Comparison of ENCODE assay signal across 29 cellular contexts in genomic region chr2:85704038-85704437, GRCh38. TPM values are rescaled to one million over a fixed set of nuclear protein-coding genes. Genes with fewer than 3 reads are reported as not detected.
DNase-seq lines count a peak whose midpoint lies in the region; ATAC-seq, FAIRE-seq and TF ChIP-seq lines count a peak whose summit lies in the region.
"Had no signal": no experiment of that assay in that cellular context is flagged by ENCODE, and none has a peak within 500 bp of the region (broad histone marks: within the 10 kb centered on the region; RNA-seq: fewer than 3 reads in every experiment).

No MANE protein-coding gene starts in this region.

- CTCF ChIA-PET in activated CD4-positive, alpha-beta T cell treated with anti-CD3 and anti-CD28 coated beads, Interleukin-2, amount 10 ng/mL, durations not matched to agents 7 days and 5 days (lab: Charles Lee), result interaction anchor here (0.7 to 6.0 kb wide), 5 partner anchors 8 to 415 kb away, joined by 3 to 39 read pairs (median 5); no protein-coding TSS in a partner anchor
- CTCF ChIA-PET in activated CD4-positive, alpha-beta T cell treated with anti-CD3 and anti-CD28 coated beads for 36 hours (lab: Charles Lee), result interaction anchor here (0.6 to 6.6 kb wide), 7 partner anchors 7 to 403 kb away, joined by 3 to 53 read pairs (median 4); no protein-coding TSS in a partner anchor
- CTCF ChIA-PET in IMR-90 (lab: Yijun Ruan, JAX), result interaction anchor here (0.6 kb wide), 1 partner anchor 271 kb away, joined by 3 read pairs; no protein-coding TSS in a partner anchor
- CTCF ChIA-PET in K562 (lab: Yijun Ruan, JAX; ENCODE audit: low intra/inter-chr PET ratio), result no interaction called here

- H2AK9ac ChIP-seq in IMR-90 (replicated peaks; ENCODE audit: low read depth, low read length, poor library complexity), result no peak overlapping the region

- no peak overlapping the region for H2BK15ac ChIP-seq in IMR-90 (ENCODE audit: low read depth, low read length)

- H3K14ac ChIP-seq in IMR-90 (replicated peaks; ENCODE audit: low read depth, low read length), result no peak overlapping the region

- H3K9me1 ChIP-seq in IMR-90 (ENCODE audit: insufficient read depth, low read length) (no peaks in the 10 kb centered on the region), K562 (ENCODE audit: control insufficient read depth, insufficient read depth, low read length) (no peaks in the 10 kb centered on the region)

- BruUV-seq in IMR-90 (replicated peaks; lab: Mats Ljungman, UMichigan) (no TSS peak), K562 (replicated peaks; lab: Mats Ljungman, UMichigan) (no TSS peak)

- H3K36me3 ChIP-seq in IMR-90 (ENCODE audit: control insufficient read depth, insufficient read depth, low read length) (no peaks in the 10 kb centered on the region), K562 (ENCODE audit: control insufficient read depth, insufficient read depth, low read length) (no peaks in the 10 kb centered on the region), gastrocnemius medialis (no peaks in the 10 kb centered on the region)
- H3K36me3 ChIP-seq: MG63, neural progenitor cell, thoracic aorta had no signal

- no peak overlapping the region for H3K18ac ChIP-seq in IMR-90 (ENCODE audit: low read depth, low read length)

- TF ChIP-seq RAD21 in IMR-90 (IDR thresholded peaks at IDR 0.05; ENCODE audit: low read length) (no peak), K562 (CRISPR knock-in tag; conservative IDR thresholded peaks at IDR 0.05 in 1 of 2, IDR thresholded peaks at IDR 0.05 in 1 of 2) (no peak)

- peaks cover 2% of the 10 kb centered on the region for H3K36me3 Mint-ChIP-seq in activated CD4-positive, alpha-beta T cell treated with anti-CD3 and anti-CD28 coated beads, Interleukin-2, amount 10 ng/mL, durations not matched to agents 7 days and 5 days (ENCODE audit: low read depth)
- no peaks in the 10 kb centered on the region for H3K36me3 Mint-ChIP-seq in activated CD4-positive, alpha-beta T cell treated with anti-CD3 and anti-CD28 coated beads for 36 hours (ENCODE audit: low read depth)
- H3K36me3 Mint-ChIP-seq: neural progenitor cell had no signal

- H4K20me1 ChIP-seq in IMR-90 (ENCODE audit: insufficient read depth, low read length) (peaks cover 2% of the 10 kb centered on the region; the same call in 1 of the 2 replicates), K562 (replicated peaks; ENCODE audit: control insufficient read depth, insufficient read depth, low read length) (no peaks in the 10 kb centered on the region)

- WGBS in IMR-90 (ENCODE audit: extremely low coverage in 2 of 2, insufficient read length in 1 of 2), 2 experiments, result 80% methylated on average over 1 of the region's 3 CpGs; no CpG with 5 or more reads in 1 of the 2 experiments
- WGBS in K562 (ENCODE audit: insufficient coverage, low coverage, missing lambda C conversion rate), result 11% methylated on average over 2 of the region's 3 CpGs

- TF ChIP-seq CTCF in IMR-90 (conservative IDR thresholded peaks at IDR 0.05; ENCODE audit: low read depth, low read length) (no peak), K562 (IDR thresholded peaks at IDR 0.05 in 2 of 3, conservative IDR thresholded peaks at IDR 0.05 in 1 of 3; ENCODE audit: insufficient read depth in 2 of 3, low read depth in 1 of 3, low read length in 3 of 3) (no peak), gastrocnemius medialis (IDR thresholded peaks at IDR 0.05 in 4 of 5, conservative IDR thresholded peaks at IDR 0.05 in 1 of 5) (no peak)

- POLR2A ChIA-PET in activated CD4-positive, alpha-beta T cell treated with anti-CD3 and anti-CD28 coated beads, Interleukin-2, amount 10 ng/mL, durations not matched to agents 7 days and 5 days (lab: Charles Lee), result no interaction called here
- POLR2A ChIA-PET in activated CD4-positive, alpha-beta T cell treated with anti-CD3 and anti-CD28 coated beads for 36 hours (lab: Charles Lee), result no interaction called here
- POLR2A ChIA-PET in IMR-90 (lab: Charles Lee; ENCODE audit: unreplicated experiment) (no interaction called here), K562 (lab: Yijun Ruan, JAX) (no interaction called here)

- H3K4me2 ChIP-seq in IMR-90 (ENCODE audit: low read depth, low read length), result no peak overlapping the region
- H3K4me2 ChIP-seq in K562 (ENCODE audit: insufficient read depth, low read length), result no peak overlapping the region
- H3K4me2 ChIP-seq: GM23338, hepatocyte, neural progenitor cell had no signal

- TF ChIP-seq EP300 in K562 (IDR thresholded peaks at IDR 0.05; ENCODE audit: low read length), result no peak

- H3K4ac ChIP-seq in IMR-90 (ENCODE audit: low read depth, low read length), result no peak overlapping the region

- H3K4me1 ChIP-seq in IMR-90 (ENCODE audit: control insufficient read depth, insufficient read depth, low read length) (peaks cover 18% of the 10 kb centered on the region), K562 (replicated peaks in 1 of 2; ENCODE audit: control insufficient read depth in 2 of 2, insufficient read depth in 2 of 2, low read length in 2 of 2) (peaks cover 0 to 17% of the 10 kb centered on the region in 2 experiments; a peak in 3 of 5 replicates), gastrocnemius medialis (peaks cover 47 to 51% of the 10 kb centered on the region in 2 donors)
- H3K4me1 ChIP-seq: neural progenitor cell had no signal

- no peaks in the 10 kb centered on the region for H3K79me2 ChIP-seq in K562 (ENCODE audit: control insufficient read depth, insufficient read depth, low read length)
- H3K79me2 ChIP-seq: hepatocyte had no signal

- no peak overlapping the region for H3K23ac ChIP-seq in IMR-90 (ENCODE audit: low read depth, low read length)

- dilution Hi-C loops in IMR-90 (cut with HindIII; ENCODE audit: low sequenced_read_pairs, unreplicated experiment), result no loop called here

- H3K27me3 ChIP-seq in IMR-90 (ENCODE audit: control insufficient read depth, insufficient read depth, low read length) (no peaks in the 10 kb centered on the region), K562 (ENCODE audit: control insufficient read depth in 2 of 2, insufficient read depth in 2 of 2, low read length in 2 of 2) (peaks cover 0 to 9% of the 10 kb centered on the region in 2 experiments; a peak in 2 of 5 replicates), gastrocnemius medialis (no peaks in the 10 kb centered on the region)
- H3K27me3 ChIP-seq: hepatocyte, MG63 had no signal

- H3K4me1 Mint-ChIP-seq in activated CD4-positive, alpha-beta T cell treated with anti-CD3 and anti-CD28 coated beads, Interleukin-2, amount 10 ng/mL, durations not matched to agents 7 days and 5 days, result peaks cover 50% of the 10 kb centered on the region
- peaks cover 29% of the 10 kb centered on the region for H3K4me1 Mint-ChIP-seq in activated CD4-positive, alpha-beta T cell treated with anti-CD3 and anti-CD28 coated beads for 36 hours

- DNase-seq in activated CD4-positive, alpha-beta T cell treated with anti-CD3 and anti-CD28 coated beads, Interleukin-2, amount 10 ng/mL, durations not matched to agents 7 days and 5 days, result no peak
- DNase-seq in activated CD4-positive, alpha-beta T cell treated with anti-CD3 and anti-CD28 coated beads for 36 hours, result no peak
- DNase-seq in IMR-90 (no peak), K562 (ENCODE audit: extremely low read depth in 1 of 4, low spot score in 3 of 4) (no peak), gastrocnemius medialis (no peak), COLO829 (ENCODE audit: low spot score) (no peak), hepatic stellate cell (ENCODE audit: low spot score) (no peak), HTR-8/SVneo (ENCODE audit: insufficient read length, low spot score) (no peak)
- DNase-seq: activated naive CD4-positive, alpha-beta T cell treated with anti-CD3 and anti-CD28 coated beads for 36 hours; cerebellar nuclear complex; EL; erythroblast; foreskin fibroblast; MG63; mucosa of descending colon; NCI-H1436 treated with DMSO at 0.1 percent for 48 hours; NCI-H510A; NK-92 treated with Interleukin-12 subunit alpha and Interleukin-12 subunit beta, amount 100 ng/mL, for 24 hours; psoas muscle; SHP77 treated with DMSO at 0.1 percent for 48 hours had no signal

- no peak overlapping the region for H4K91ac ChIP-seq in IMR-90 (ENCODE audit: insufficient read depth, low read depth, low read length)

- peaks cover 23% of the 10 kb centered on the region for H3K27me3 Mint-ChIP-seq in activated CD4-positive, alpha-beta T cell treated with anti-CD3 and anti-CD28 coated beads, Interleukin-2, amount 10 ng/mL, durations not matched to agents 7 days and 5 days
- H3K27me3 Mint-ChIP-seq in activated CD4-positive, alpha-beta T cell treated with anti-CD3 and anti-CD28 coated beads for 36 hours, result peaks cover 7% of the 10 kb centered on the region

- no peaks in the 10 kb centered on the region for H3K79me1 ChIP-seq in IMR-90 (ENCODE audit: low read depth in 1 of 2, low read length in 2 of 2)

- TF ChIP-seq POLR2A in IMR-90 (IDR thresholded peaks at IDR 0.05; ENCODE audit: low read depth, low read length) (no peak), K562 (conservative IDR thresholded peaks at IDR 0.05) (no peak), gastrocnemius medialis (IDR thresholded peaks at IDR 0.05) (no peak)

- peak overlapping the region; percentile 45; the same call in 1 of the 2 replicates for H2BK120ac ChIP-seq in IMR-90 (ENCODE audit: low read depth, low read length)

- ATAC-seq in activated CD4-positive, alpha-beta T cell treated with anti-CD3 and anti-CD28 coated beads for 36 hours, result no peak
- ATAC-seq in IMR-90 (ENCODE audit: low read depth), result no peak
- no peak for ATAC-seq in K562
- ATAC-seq in gastrocnemius medialis, result no peak
- ATAC-seq: GM23338, psoas muscle had no signal

- peak overlapping the region; percentile 14 for H3K27ac Mint-ChIP-seq in activated CD4-positive, alpha-beta T cell treated with anti-CD3 and anti-CD28 coated beads, Interleukin-2, amount 10 ng/mL, durations not matched to agents 7 days and 5 days
- H3K27ac Mint-ChIP-seq in activated CD4-positive, alpha-beta T cell treated with anti-CD3 and anti-CD28 coated beads for 36 hours, result no peak overlapping the region
- H3K27ac Mint-ChIP-seq: activated naive CD4-positive, alpha-beta T cell treated with anti-CD3 and anti-CD28 coated beads for 36 hours; GM23338; neural progenitor cell had no signal

- H3K9ac ChIP-seq in IMR-90 (ENCODE audit: low read depth, low read length) (no peak overlapping the region), K562 (ENCODE audit: insufficient read depth in 1 of 2, low read depth in 2 of 2, low read length in 2 of 2) (no peak overlapping the region)
- H3K9ac ChIP-seq: neural progenitor cell had no signal

- H3K4me3 ChIP-seq in IMR-90 (ENCODE audit: insufficient read depth, low read depth, low read length) (no peak overlapping the region), K562 (no peak overlapping the region), gastrocnemius medialis (no peak overlapping the region)
- H3K4me3 ChIP-seq: GM23338, hepatocyte, MG63, mucosa of descending colon, neural progenitor cell, psoas muscle, thoracic aorta had no signal

- H4K5ac ChIP-seq in IMR-90 (ENCODE audit: low read depth, low read length), result no peak overlapping the region

- H3K27ac ChIP-seq in IMR-90 (ENCODE audit: insufficient read depth, low read length) (no peak overlapping the region), K562 (ENCODE audit: extremely low read depth, low read depth, low read length) (no peak overlapping the region), gastrocnemius medialis (peak overlapping the region in 3 of 4 donors; percentile 32 to 97 (median 95))
- H3K27ac ChIP-seq: hepatocyte, neural progenitor cell had no signal

- H2BK20ac ChIP-seq in IMR-90 (ENCODE audit: low read depth, low read length), result no peak overlapping the region

- FAIRE-seq in K562 (lab: Jason Lieb, UNC) (no peak), HTR-8/SVneo (lab: Jason Lieb, UNC) (no peak)
- FAIRE-seq: A204.1, D721Med had no signal

- no peak overlapping the region for H3K4me3 Mint-ChIP-seq in activated CD4-positive, alpha-beta T cell treated with anti-CD3 and anti-CD28 coated beads, Interleukin-2, amount 10 ng/mL, durations not matched to agents 7 days and 5 days
- no peak overlapping the region for H3K4me3 Mint-ChIP-seq in activated CD4-positive, alpha-beta T cell treated with anti-CD3 and anti-CD28 coated beads for 36 hours
- H3K4me3 Mint-ChIP-seq: activated naive CD4-positive, alpha-beta T cell treated with anti-CD3 and anti-CD28 coated beads for 36 hours; GM23338; neural progenitor cell had no signal

- no peak overlapping the region for H2AK5ac ChIP-seq in IMR-90 (ENCODE audit: low read depth, low read length)

- intact Hi-C loops in activated CD4-positive, alpha-beta T cell treated with anti-CD3 and anti-CD28 coated beads for 36 hours (cut with DNase I, micrococcal nuclease), result no loop called here
- intact Hi-C loops in IMR-90 (cut with micrococcal nuclease) (no loop called here), K562 (cut with micrococcal nuclease) (no loop called here), gastrocnemius medialis (cut with DNase I; ENCODE audit: low total_unique reads) (no loop called here)

- no peaks in the 10 kb centered on the region for H3K9me3 Mint-ChIP-seq in activated CD4-positive, alpha-beta T cell treated with anti-CD3 and anti-CD28 coated beads, Interleukin-2, amount 10 ng/mL, durations not matched to agents 7 days and 5 days
- H3K9me3 Mint-ChIP-seq in activated CD4-positive, alpha-beta T cell treated with anti-CD3 and anti-CD28 coated beads for 36 hours (ENCODE audit: low read depth), result no peaks in the 10 kb centered on the region
- H3K9me3 Mint-ChIP-seq: activated naive CD4-positive, alpha-beta T cell treated with anti-CD3 and anti-CD28 coated beads for 36 hours; GM23338; neural progenitor cell had no signal

- no peak overlapping the region for H3K56ac ChIP-seq in IMR-90 (ENCODE audit: extremely low read depth, insufficient read depth, low read length)

- no peak overlapping the region for H2BK5ac ChIP-seq in IMR-90 (ENCODE audit: low read depth, low read length, poor library complexity, severe bottlenecking)

- in situ Hi-C loops in IMR-90 (cut with MboI; ENCODE audit: low sequenced_read_pairs), result no loop called here
- in situ Hi-C loops in K562 (cut with MboI), result no loop called here
- in situ Hi-C loops in gastrocnemius medialis (cut with MboI; ENCODE audit: low sequenced_read_pairs in 4 of 4), result no loop called here

- no peaks in the 10 kb centered on the region for H3K9me3 ChIP-seq in IMR-90 (ENCODE audit: control insufficient read depth, insufficient read depth, low read length)
- no peaks in the 10 kb centered on the region for H3K9me3 ChIP-seq in K562 (replicated peaks; ENCODE audit: control insufficient read depth, insufficient read depth, low read depth, low read length)
- no peaks in the 10 kb centered on the region for H3K9me3 ChIP-seq in gastrocnemius medialis
- H3K9me3 ChIP-seq: mucosa of descending colon, psoas muscle, thoracic aorta had no signal

- H4K8ac ChIP-seq in IMR-90 (ENCODE audit: low read depth in 2 of 2, low read length in 2 of 2), result no peak overlapping the region

- H2AFZ ChIP-seq in IMR-90 (replicated peaks; ENCODE audit: low read length, poor library complexity) (no peak overlapping the region), K562 (ENCODE audit: low read depth, low read length) (no peak overlapping the region)
- H2AFZ ChIP-seq: GM23338, hepatocyte, neural progenitor cell had no signal

RNA-seq across cellular contexts. Expression of gene GNLY, which starts 9.9 kb away (rescaled TPM):
- total RNA-seq in activated CD4-positive, alpha-beta T cell treated with anti-CD3 and anti-CD28 coated beads, Interleukin-2, amount 10 ng/mL, durations not matched to agents 7 days and 5 days, result 10 to 100 TPM; 72.9 to 75.5 TPM
- 10 to 100 TPM; 18.9 to 21.6 TPM for total RNA-seq in activated CD4-positive, alpha-beta T cell treated with anti-CD3 and anti-CD28 coated beads for 36 hours
- total RNA-seq in IMR-90 (2012; rRNA removed) (not detected in 2 replicates), K562 (2014; rRNA removed) (not detected in 2 replicates), K562 (2014; rRNA removed; fragmentation: Illumina TruSeq; extraction: Trizol) (not detected in 2 replicates), K562 (2015; rRNA removed; fragmentation: Illumina TruSeq; extraction: Trizol) (not detected in 2 replicates), K562 (2021) (not detected in 2 replicates), gastrocnemius medialis (10 to 100 TPM in 2 of 4 donors, 1 to 10 TPM in 2; 3.6 to 36.1 (median 12.0) TPM)
- polyA plus RNA-seq in IMR-90 (2012; rRNA removed) (not detected in 2 replicates), K562 (2011; rRNA removed) (not detected in 2 replicates), K562 (2014; fragmentation: Illumina TruSeq; extraction: Trizol) (not detected in 2 replicates), K562 (2014; fragmentation: Nextera tagmentation; extraction: Ambion mirVana) (not detected), K562 (2014; rRNA removed) (not detected in 2 replicates)
- not detected in 2 replicates for polyA plus RNA-seq in IMR-90 (2012; cell fraction: cytosol; rRNA removed)
- polyA plus RNA-seq in IMR-90 (2012; cell fraction: nucleus; rRNA removed; ENCODE audit: low replicate concordance), result 0.13 and 0.24 TPM in 2 replicates
- 0.21 TPM in 1 of 2 replicates, not detected in the other for total RNA-seq in K562 (2011; cell fraction: chromatin; rRNA removed; ENCODE audit: low replicate concordance)
- not detected in 2 replicates for total RNA-seq in K562 (2011; cell fraction: nucleolus; rRNA removed)
- total RNA-seq in K562 (2011; cell fraction: nucleoplasm; rRNA removed), result 0.99 TPM in 1 of 2 replicates, not detected in the other
- polyA plus RNA-seq in K562 (2011; cell fraction: cytosol; rRNA removed), result 0.03 TPM in 1 of 2 replicates, not detected in the other
- 0.06 TPM in 1 of 2 replicates, not detected in the other for polyA plus RNA-seq in K562 (2011; cell fraction: nucleus; rRNA removed)
- polyA plus RNA-seq in K562 (2012), result 0.37 TPM in 1 of 2 replicates, not detected in the other
- not detected in 2 replicates for polyA minus RNA-seq in K562 (2011; rRNA and poly(A)+ RNA removed)
- not detected in 2 replicates for polyA minus RNA-seq in K562 (2011; cell fraction: cytosol; rRNA and poly(A)+ RNA removed)
- polyA minus RNA-seq in K562 (2011; cell fraction: nucleus; rRNA and poly(A)+ RNA removed), result not detected in 2 replicates
- total RNA-seq: GM23338, hepatocyte, skeletal muscle tissue had no signal
- polyA plus RNA-seq: BJ, GM23338, hepatocyte had no signal

RNA-seq across cellular contexts. Expression of gene SFTPB, which starts 36.0 kb away (rescaled TPM):
- total RNA-seq in activated CD4-positive, alpha-beta T cell treated with anti-CD3 and anti-CD28 coated beads, Interleukin-2, amount 10 ng/mL, durations not matched to agents 7 days and 5 days, result not detected
- total RNA-seq in activated CD4-positive, alpha-beta T cell treated with anti-CD3 and anti-CD28 coated beads for 36 hours, result not detected
- total RNA-seq in IMR-90 (2012; rRNA removed), result not detected in 2 replicates
- not detected in 2 replicates for polyA plus RNA-seq in IMR-90 (2012; rRNA removed)
- 0.07 TPM in 1 of 2 replicates, not detected in the other for polyA plus RNA-seq in IMR-90 (2012; cell fraction: cytosol; rRNA removed)
- polyA plus RNA-seq in IMR-90 (2012; cell fraction: nucleus; rRNA removed; ENCODE audit: low replicate concordance), result not detected in 2 replicates
- not detected in 2 replicates for total RNA-seq in K562 (2011; cell fraction: chromatin; rRNA removed; ENCODE audit: low replicate concordance)
- total RNA-seq in K562 (2011; cell fraction: nucleolus; rRNA removed), result not detected in 2 replicates
- total RNA-seq in K562 (2011; cell fraction: nucleoplasm; rRNA removed), result not detected in 2 replicates
- total RNA-seq in K562 (2014; rRNA removed), result not detected in 2 replicates
- total RNA-seq in K562 (2014; rRNA removed; fragmentation: Illumina TruSeq; extraction: Trizol), result not detected in 2 replicates
- total RNA-seq in K562 (2015; rRNA removed; fragmentation: Illumina TruSeq; extraction: Trizol), result not detected in 2 replicates
- total RNA-seq in K562 (2021), result 7.0 and 8.5 TPM in 2 replicates
- polyA plus RNA-seq in K562 (2011; rRNA removed), result not detected in 2 replicates
- not detected in 2 replicates for polyA plus RNA-seq in K562 (2011; cell fraction: cytosol; rRNA removed)
- not detected in 2 replicates for polyA plus RNA-seq in K562 (2011; cell fraction: nucleus; rRNA removed)
- polyA plus RNA-seq in K562 (2012), result not detected in 2 replicates
- not detected in 2 replicates for polyA plus RNA-seq in K562 (2014; fragmentation: Illumina TruSeq; extraction: Trizol)
- polyA plus RNA-seq in K562 (2014; fragmentation: Nextera tagmentation; extraction: Ambion mirVana), result under 1 TPM in 1 of 2 experiments, not detected in 1; 0.03 TPM
- polyA plus RNA-seq in K562 (2014; rRNA removed), result not detected in 2 replicates
- not detected in 2 replicates for polyA minus RNA-seq in K562 (2011; rRNA and poly(A)+ RNA removed)
- not detected in 2 replicates for polyA minus RNA-seq in K562 (2011; cell fraction: cytosol; rRNA and poly(A)+ RNA removed)
- not detected in 2 replicates for polyA minus RNA-seq in K562 (2011; cell fraction: nucleus; rRNA and poly(A)+ RNA removed)
- not detected for total RNA-seq in gastrocnemius medialis
- total RNA-seq: activated naive CD4-positive, alpha-beta T cell treated with anti-CD3 and anti-CD28 coated beads for 36 hours; GM23338; liver; skeletal muscle tissue; thoracic aorta had no signal
- polyA plus RNA-seq: BJ, liver had no signal

RNA-seq across cellular contexts. Expression of gene ATOH8, which starts 49.8 kb away (rescaled TPM):
- under 1 TPM; 0.10 to 0.12 TPM for total RNA-seq in activated CD4-positive, alpha-beta T cell treated with anti-CD3 and anti-CD28 coated beads, Interleukin-2, amount 10 ng/mL, durations not matched to agents 7 days and 5 days
- not detected for total RNA-seq in activated CD4-positive, alpha-beta T cell treated with anti-CD3 and anti-CD28 coated beads for 36 hours
- 7.8 and 7.9 TPM in 2 replicates for total RNA-seq in IMR-90 (2012; rRNA removed)
- polyA plus RNA-seq in IMR-90 (2012; rRNA removed), result 9.0 and 11.2 TPM in 2 replicates
- 6.2 and 7.6 TPM in 2 replicates for polyA plus RNA-seq in IMR-90 (2012; cell fraction: cytosol; rRNA removed)
- polyA plus RNA-seq in IMR-90 (2012; cell fraction: nucleus; rRNA removed; ENCODE audit: low replicate concordance), result 5.0 and 13.0 TPM in 2 replicates
- total RNA-seq in K562 (2011; cell fraction: chromatin; rRNA removed; ENCODE audit: low replicate concordance), result not detected in 2 replicates
- total RNA-seq in K562 (2011; cell fraction: nucleolus; rRNA removed), result not detected in 2 replicates
- total RNA-seq in K562 (2011; cell fraction: nucleoplasm; rRNA removed), result not detected in 2 replicates
- not detected in 2 replicates for total RNA-seq in K562 (2014; rRNA removed)
- total RNA-seq in K562 (2014; rRNA removed; fragmentation: Illumina TruSeq; extraction: Trizol), result not detected in 2 replicates
- not detected in 2 replicates for total RNA-seq in K562 (2015; rRNA removed; fragmentation: Illumina TruSeq; extraction: Trizol)
- not detected in 2 replicates for total RNA-seq in K562 (2021)
- not detected in 2 replicates for polyA plus RNA-seq in K562 (2011; rRNA removed)
- polyA plus RNA-seq in K562 (2011; cell fraction: cytosol; rRNA removed), result not detected in 2 replicates
- polyA plus RNA-seq in K562 (2011; cell fraction: nucleus; rRNA removed), result not detected in 2 replicates
- polyA plus RNA-seq in K562 (2012), result not detected in 2 replicates
- not detected in 2 replicates for polyA plus RNA-seq in K562 (2014; fragmentation: Illumina TruSeq; extraction: Trizol)
- not detected for polyA plus RNA-seq in K562 (2014; fragmentation: Nextera tagmentation; extraction: Ambion mirVana)
- not detected in 2 replicates for polyA plus RNA-seq in K562 (2014; rRNA removed)
- polyA minus RNA-seq in K562 (2011; rRNA and poly(A)+ RNA removed), result not detected in 2 replicates
- not detected in 2 replicates for polyA minus RNA-seq in K562 (2011; cell fraction: cytosol; rRNA and poly(A)+ RNA removed)
- not detected in 2 replicates for polyA minus RNA-seq in K562 (2011; cell fraction: nucleus; rRNA and poly(A)+ RNA removed)
- total RNA-seq in gastrocnemius medialis, result 100 to 1,000 TPM; 122 to 266 (median 150) TPM
- total RNA-seq: activated naive CD4-positive, alpha-beta T cell treated with anti-CD3 and anti-CD28 coated beads for 36 hours had no signal

Comparison
In these comparisons a context has a peak if more than half of its experiments do, and no peak if none do; other contexts are left out.
1. H3K27ac ChIP-seq: peak in gastrocnemius medialis (3 of 4); none in IMR-90 (single experiment) and K562 (single experiment).
2. RNA of gene ATOH8, which starts 49.8 kb away (total RNA-seq): 122 to 266 TPM in gastrocnemius medialis; 7.8 to 7.9 TPM in IMR-90, 0.10 to 0.12 TPM in activated CD4-positive, alpha-beta T cell treated with anti-CD3 and anti-CD28 coated beads, Interleukin-2, amount 10 ng/mL, durations not matched to agents 7 days and 5 days, not detected in activated CD4-positive, alpha-beta T cell treated with anti-CD3 and anti-CD28 coated beads for 36 hours and not detected in K562; every median in the first group is over 10 times any median in the second.